Comparison of ENCODE assay signal across 8 cellular contexts in the genomic region with DNA sequence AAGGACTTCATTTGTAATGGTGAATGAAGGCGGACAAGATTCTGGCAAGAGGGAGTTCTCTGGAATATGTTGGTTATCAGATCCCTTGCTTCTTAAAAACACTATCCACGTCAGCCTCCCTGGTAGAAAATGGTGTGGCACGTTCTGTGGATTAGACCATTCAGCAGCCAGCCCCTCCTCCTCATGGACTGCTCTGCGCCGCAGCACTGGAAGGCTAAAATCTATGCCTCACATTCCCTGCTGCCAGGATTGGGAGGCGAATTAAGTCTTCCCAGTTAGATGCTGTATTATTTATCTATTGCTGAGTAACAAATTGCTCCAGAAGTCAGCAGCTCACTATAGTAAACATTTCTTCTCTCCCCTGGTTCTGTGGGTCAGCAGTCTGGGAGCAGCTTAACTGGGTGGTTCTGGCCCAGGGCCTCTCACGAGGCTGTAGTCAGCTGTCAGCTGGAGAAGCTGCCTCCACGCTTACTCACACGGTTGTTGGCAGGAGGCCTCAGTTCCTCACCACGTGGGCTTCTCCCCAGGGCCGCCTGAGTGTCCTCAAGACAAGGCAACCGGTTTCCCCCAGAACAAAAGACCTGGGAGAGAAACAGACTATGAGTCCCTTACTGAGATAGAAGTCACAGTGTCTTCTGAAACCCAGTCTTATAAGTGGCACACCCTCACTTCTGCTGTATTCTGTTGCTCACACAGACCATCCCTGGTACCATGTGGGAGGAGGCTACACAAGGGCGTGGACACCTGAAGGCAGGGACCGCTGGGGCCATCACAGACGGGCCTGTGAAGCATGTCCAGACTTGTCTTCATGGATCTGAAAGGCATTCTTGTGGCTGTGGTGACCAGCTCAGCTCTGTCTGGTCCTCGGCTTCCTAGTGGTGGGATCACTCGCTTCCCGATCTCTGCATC.
DNase-seq lines count a peak whose midpoint lies in the region; ATAC-seq and TF ChIP-seq lines count a peak whose summit lies in the region.

No MANE protein-coding gene starts in this region.

- H4K20me1 ChIP-seq in GM23248 (ENCODE audit: insufficient read depth), result no peaks in the 10 kb centered on the region

- DNase-seq in GM23248 (peak; percentile 99), amygdala (lab: John Stamatoyannopoulos, UW) (peak in 37 of 56 donors; percentile 3 to 65 (median 22)), heart left ventricle (peak; percentile 70 to 88 (median 79)), COLO829 (ENCODE audit: low spot score) (no peak), NCI-H2227 treated with DMSO at 0.1 percent for 48 hours (lab: John Stamatoyannopoulos, UW) (no peak)
- no peak for DNase-seq in activated naive CD4-positive, alpha-beta T cell treated with Interleukin-2 at 50 U/mL for 16 hours

- H3K79me2 ChIP-seq in GM23248 (ENCODE audit: insufficient read depth), result no peaks in the 10 kb centered on the region

- H3K27me3 ChIP-seq in GM23248 (replicated peaks; ENCODE audit: insufficient read depth), result no peaks in the 10 kb centered on the region
- H3K27me3 ChIP-seq in heart left ventricle, result no peaks in the 10 kb centered on the region
- H3K27me3 ChIP-seq in skeletal muscle tissue (ENCODE audit: control insufficient read depth in 3 of 3, insufficient read depth in 3 of 3, low read length in 3 of 3), result no peaks in the 10 kb centered on the region

- H3K9me3 ChIP-seq in GM23248 (ENCODE audit: low read depth) (no peaks in the 10 kb centered on the region), heart left ventricle (no peaks in the 10 kb centered on the region), skeletal muscle tissue (ENCODE audit: control insufficient read depth in 3 of 3, low read length in 3 of 3) (no peaks in the 10 kb centered on the region)

- WGBS in GM23248 (ENCODE audit: low coverage in 1 of 2, low lambda C conversion rate in 2 of 2, missing lambda C conversion rate in 2 of 2), 2 experiments, result 21 to 23% methylated on average over 18 of the region's 18 CpGs
- WGBS in heart left ventricle, 4 donors, result 62 to 67% (median 64%) methylated on average over 15 to 18 of the region's 18 CpGs

- H3K9ac ChIP-seq in GM23248 (peak overlapping the region; percentile 59), skeletal muscle tissue (ENCODE audit: low read depth in 1 of 3, low read length in 3 of 3) (no peak overlapping the region)

- H3K36me3 ChIP-seq in GM23248 (ENCODE audit: low read depth) (no peaks in the 10 kb centered on the region), heart left ventricle (no peaks in the 10 kb centered on the region), skeletal muscle tissue (ENCODE audit: control insufficient read depth in 3 of 3, insufficient read depth in 3 of 3, low read length in 3 of 3) (no peaks in the 10 kb centered on the region)

- H2AFZ ChIP-seq in GM23248, result peak overlapping the region; percentile 49

- intact Hi-C loops in heart left ventricle (cut with DNase I), result no loop called here

- TF ChIP-seq CTCF in heart left ventricle (IDR thresholded peaks at IDR 0.05), result no peak

- no peak for TF ChIP-seq POLR2A in heart left ventricle (IDR thresholded peaks at IDR 0.05)

- peak overlapping the region; percentile 28 for H3K4me3 ChIP-seq in GM23248
- H3K4me3 ChIP-seq in heart left ventricle, result no peak overlapping the region
- H3K4me3 ChIP-seq in skeletal muscle tissue (ENCODE audit: low read length in 3 of 3), result no peak overlapping the region

- H3K9me2 ChIP-seq in GM23248 (ENCODE audit: insufficient read depth), result no peaks in the 10 kb centered on the region

- peak overlapping the region; percentile 70 for H3K4me2 ChIP-seq in GM23248 (ENCODE audit: unreplicated experiment)

- H3F3A ChIP-seq in GM23248 (ENCODE audit: insufficient read depth), result peaks cover 10% of the 10 kb centered on the region

- peak; percentile 91 to 99 (median 98) for ATAC-seq in heart left ventricle
- ATAC-seq in GM19328 (IDR thresholded peaks at IDR 0.05; ENCODE audit: unreplicated experiment), result no peak

- in situ Hi-C loops in GM23248 (cut with MboI), result no loop called here

- H3K4me1 ChIP-seq in GM23248 (ENCODE audit: insufficient read depth), result peaks cover 17% of the 10 kb centered on the region
- H3K4me1 ChIP-seq in heart left ventricle, result peaks cover 0 to 20% (median 7%) of the 10 kb centered on the region in 12 donors
- peaks cover 11 to 14% (median 12%) of the 10 kb centered on the region in 3 donors for H3K4me1 ChIP-seq in skeletal muscle tissue (ENCODE audit: control insufficient read depth in 3 of 3, insufficient read depth in 3 of 3, low read length in 3 of 3)

- H3K27ac ChIP-seq in GM23248 (peak overlapping the region; percentile 82), heart left ventricle (peak overlapping the region in 3 of 12 donors; percentile 2 to 42 (median 20)), skeletal muscle tissue (ENCODE audit: low read depth, low read length) (peak overlapping the region; percentile 48)

Comparison
In these comparisons a context has a peak if more than half of its experiments do, and no peak if none do; other contexts are left out.
1. DNase-seq: peak in GM23248 (single experiment), amygdala (37 of 56) and heart left ventricle (5 of 5); none in COLO829 (single experiment), activated naive CD4-positive, alpha-beta T cell treated with Interleukin-2 at 50 U/mL for 16 hours (single experiment) and NCI-H2227 treated with DMSO at 0.1 percent for 48 hours (single experiment).